In the genomic region with DNA sequence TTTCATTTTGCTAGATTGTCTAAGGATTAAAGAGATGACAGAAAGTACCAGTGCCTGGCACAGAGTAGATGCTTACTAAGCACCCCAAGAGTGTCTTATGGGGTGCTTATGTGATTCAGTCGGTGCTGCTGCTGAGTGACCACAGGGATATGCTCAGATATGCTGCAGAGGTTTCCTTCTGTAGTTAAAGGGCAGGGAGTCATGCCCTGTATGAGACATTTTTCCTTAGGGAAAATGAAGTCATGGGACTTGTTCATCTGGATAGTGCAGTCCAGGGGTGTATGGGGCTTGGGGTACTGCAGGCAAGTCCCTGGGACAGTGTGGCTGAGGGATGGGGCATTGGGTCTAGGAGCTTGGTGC, we compare ENCODE assay signal across 18 cellular contexts. TPM values are rescaled to one million over a fixed set of nuclear protein-coding genes. Genes with fewer than 3 reads are reported as not detected.
DNase-seq lines count a peak whose midpoint lies in the region; ATAC-seq lines count a peak whose summit lies in the region.
"Had no signal": no experiment of that assay in that cellular context is flagged by ENCODE, and none has a peak within 500 bp of the region (broad histone marks: within the 10 kb centered on the region; RNA-seq: fewer than 3 reads in every experiment).

No MANE protein-coding gene starts in this region.

- no peaks in the 10 kb centered on the region for H3K9me3 Mint-ChIP-seq in activated T-helper 1 cell treated with anti-CD3 and anti-CD28 coated beads, Interleukin-12 subunit alpha, Interleukin-12 subunit beta, Interleukin-2, Interleukin-4 antibody, amounts not matched to agents 30 ng/mL and 10 ng/mL and 1 ng/mL, durations not matched to agents 14 hours and 24 hours and 36 hours

- H3K9me3 ChIP-seq in mesenchymal stem cell (ENCODE audit: control insufficient read depth, low read length), result no peaks in the 10 kb centered on the region
- H3K9me3 ChIP-seq: body of pancreas, lower lobe of right lung, right lobe of liver, tibial artery had no signal

- peak overlapping the region; percentile 49 to 66 for H3K4ac ChIP-seq in mesenchymal stem cell (ENCODE audit: low read depth in 1 of 2, low read length in 2 of 2)

- peak overlapping the region; percentile 30 for H2AK5ac ChIP-seq in mesenchymal stem cell (ENCODE audit: low read length, severe bottlenecking)

- peaks cover 5% of the 10 kb centered on the region for H3K36me3 Mint-ChIP-seq in activated T-helper 1 cell treated with anti-CD3 and anti-CD28 coated beads, Interleukin-12 subunit alpha, Interleukin-12 subunit beta, Interleukin-2, Interleukin-4 antibody, amounts not matched to agents 30 ng/mL and 10 ng/mL and 1 ng/mL, durations not matched to agents 14 hours and 24 hours and 36 hours (ENCODE audit: low read depth)
- H3K36me3 Mint-ChIP-seq: WTC11 had no signal

- H3K23ac ChIP-seq in mesenchymal stem cell (ENCODE audit: low read length in 2 of 2), result no peak overlapping the region

- H2BK12ac ChIP-seq in mesenchymal stem cell (ENCODE audit: low read length in 2 of 2), result peak overlapping the region; percentile 64 to 70

- H3K9ac ChIP-seq in mesenchymal stem cell (ENCODE audit: low read length), result peak overlapping the region; percentile 19

- peak overlapping the region in 1 of 2 experiments; percentile 82 for H3K18ac ChIP-seq in mesenchymal stem cell (ENCODE audit: low read depth in 1 of 2, low read length in 2 of 2)

- 31% methylated on average over 1 of the region's 1 CpG for WGBS in mesenchymal stem cell

- H2AFZ ChIP-seq in mesenchymal stem cell (ENCODE audit: low read depth, low read length), result no peak overlapping the region

- H3K27ac ChIP-seq in mesenchymal stem cell (ENCODE audit: low read length, poor library complexity, severe bottlenecking), result no peak overlapping the region
- H3K27ac ChIP-seq: body of pancreas, lower lobe of right lung, right lobe of liver, tibial artery had no signal

- intact Hi-C loops in activated T-helper 1 cell treated with anti-CD3 and anti-CD28 coated beads, Interleukin-12 subunit alpha, Interleukin-12 subunit beta, Interleukin-2, Interleukin-4 antibody, amounts not matched to agents 30 ng/mL and 10 ng/mL and 1 ng/mL, durations not matched to agents 14 hours and 24 hours and 36 hours (cut with micrococcal nuclease), result no loop called here

- ATAC-seq in HG02763 (IDR thresholded peaks at IDR 0.05; ENCODE audit: unreplicated experiment), result no peak
- ATAC-seq: WTC11 had no signal

- H3K14ac ChIP-seq in mesenchymal stem cell (ENCODE audit: low read length in 2 of 2), result no peak overlapping the region

- peak overlapping the region; percentile 29 for H2BK120ac ChIP-seq in mesenchymal stem cell (ENCODE audit: low read depth, low read length)

- no peak overlapping the region for H3K4me3 Mint-ChIP-seq in activated T-helper 1 cell treated with anti-CD3 and anti-CD28 coated beads, Interleukin-12 subunit alpha, Interleukin-12 subunit beta, Interleukin-2, Interleukin-4 antibody, amounts not matched to agents 30 ng/mL and 10 ng/mL and 1 ng/mL, durations not matched to agents 14 hours and 24 hours and 36 hours
- H3K4me3 Mint-ChIP-seq: B cell, WTC11 had no signal

- H2BK15ac ChIP-seq in mesenchymal stem cell (ENCODE audit: low read depth, poor library complexity, severe bottlenecking), result peak overlapping the region; percentile 60

- H3K27me3 Mint-ChIP-seq in activated T-helper 1 cell treated with anti-CD3 and anti-CD28 coated beads, Interleukin-12 subunit alpha, Interleukin-12 subunit beta, Interleukin-2, Interleukin-4 antibody, amounts not matched to agents 30 ng/mL and 10 ng/mL and 1 ng/mL, durations not matched to agents 14 hours and 24 hours and 36 hours (ENCODE audit: insufficient read depth), result peaks cover 19% of the 10 kb centered on the region
- H3K27me3 Mint-ChIP-seq: B cell had no signal

- H3K36me3 ChIP-seq in mesenchymal stem cell (ENCODE audit: control insufficient read depth in 1 of 2, insufficient read depth in 2 of 2, low read depth in 1 of 2, low read length in 2 of 2), result no peaks in the 10 kb centered on the region
- H3K36me3 ChIP-seq: lower lobe of right lung, right lobe of liver, tibial artery had no signal

- H3K4me1 ChIP-seq in mesenchymal stem cell (ENCODE audit: control insufficient read depth, insufficient read depth, low read depth, low read length), result peaks cover 24% of the 10 kb centered on the region

- no peak overlapping the region for H2BK5ac ChIP-seq in mesenchymal stem cell (ENCODE audit: low read depth, low read length, poor library complexity, severe bottlenecking)

- H3K79me1 ChIP-seq in mesenchymal stem cell (replicated peaks; ENCODE audit: low read length, poor library complexity, severe bottlenecking), result no peaks in the 10 kb centered on the region

- H4K8ac ChIP-seq in mesenchymal stem cell (ENCODE audit: low read length), result peak overlapping the region; percentile 20

- no peak overlapping the region for H3K4me2 ChIP-seq in mesenchymal stem cell (ENCODE audit: low read length, poor library complexity, severe bottlenecking)

- H3K27ac Mint-ChIP-seq in activated T-helper 1 cell treated with anti-CD3 and anti-CD28 coated beads, Interleukin-12 subunit alpha, Interleukin-12 subunit beta, Interleukin-2, Interleukin-4 antibody, amounts not matched to agents 30 ng/mL and 10 ng/mL and 1 ng/mL, durations not matched to agents 14 hours and 24 hours and 36 hours, result peak overlapping the region; percentile 33
- H3K27ac Mint-ChIP-seq: B cell, WTC11 had no signal

- peak overlapping the region; percentile 21 for H4K91ac ChIP-seq in mesenchymal stem cell (ENCODE audit: low read length)

- DNase-seq in AG20443 (ENCODE audit: low spot score) (peak; percentile 45), LHCN-M2 (ENCODE audit: low read depth) (peak; percentile 81), mesenchymal stem cell (no peak), C1 segment of cervical spinal cord (lab: John Stamatoyannopoulos, UW) (no peak), pons (ENCODE audit: low spot score) (no peak), NCI-H524 treated with DMSO at 0.1 percent for 48 hours (lab: John Stamatoyannopoulos, UW) (no peak)
- DNase-seq in activated T-helper 1 cell treated with anti-CD3 and anti-CD28 coated beads, Interleukin-12 subunit alpha, Interleukin-12 subunit beta, Interleukin-2, Interleukin-4 antibody, amounts not matched to agents 30 ng/mL and 10 ng/mL and 1 ng/mL, durations not matched to agents 14 hours and 24 hours and 36 hours (ENCODE audit: low spot score), result no peak
- DNase-seq: activated naive CD4-positive, alpha-beta T cell; DMS53; effector CD4-positive, alpha-beta T cell; stimulated activated CD4-positive, alpha-beta T cell treated with anti-CD3 and anti-CD28 coated beads, Interleukin-4, amount 100 ng/mL, for 24 hours had no signal

- peaks cover 0 to 14% of the 10 kb centered on the region in 2 experiments for H3K27me3 ChIP-seq in mesenchymal stem cell (ENCODE audit: control insufficient read depth in 1 of 2, insufficient read depth in 1 of 2, low read length in 2 of 2)
- H3K27me3 ChIP-seq: body of pancreas, right lobe of liver had no signal

- H3K4me1 Mint-ChIP-seq in activated T-helper 1 cell treated with anti-CD3 and anti-CD28 coated beads, Interleukin-12 subunit alpha, Interleukin-12 subunit beta, Interleukin-2, Interleukin-4 antibody, amounts not matched to agents 30 ng/mL and 10 ng/mL and 1 ng/mL, durations not matched to agents 14 hours and 24 hours and 36 hours (ENCODE audit: low read depth), result peaks cover 63% of the 10 kb centered on the region

- peak overlapping the region in 1 of 2 experiments; percentile 29 for H3K4me3 ChIP-seq in mesenchymal stem cell (ENCODE audit: insufficient read depth in 1 of 2, low read depth in 1 of 2, low read length in 2 of 2)
- H3K4me3 ChIP-seq: body of pancreas, lower lobe of right lung, right lobe of liver, tibial artery had no signal

RNA-seq across cellular contexts. Expression of a gene that starts 25.1 kb away (rescaled TPM):
- total RNA-seq in LHCN-M2 (2014; rRNA removed), result 1.6 and 2.2 TPM in 2 replicates
- 3.8 TPM for polyA plus RNA-seq in LHCN-M2 (2012)
- 4.0 and 4.8 TPM in 2 replicates for total RNA-seq in activated T-helper 1 cell treated with anti-CD3 and anti-CD28 coated beads, Interleukin-12 subunit alpha, Interleukin-12 subunit beta, Interleukin-2, Interleukin-4 antibody, amounts not matched to agents 30 ng/mL and 10 ng/mL and 1 ng/mL, durations not matched to agents 14 hours and 24 hours and 36 hours
- 170 TPM for polyA plus RNA-seq in mesenchymal stem cell (2013, experiment 1 of 2)
- polyA plus RNA-seq in mesenchymal stem cell (2013, experiment 2 of 2), result 164 TPM

Comparison
In these comparisons a context has a peak if more than half of its experiments do, and no peak if none do; other contexts are left out.
1. DNase-seq: peak in AG20443 (single experiment) and LHCN-M2 (single experiment); none in activated T-helper 1 cell treated with anti-CD3 and anti-CD28 coated beads, Interleukin-12 subunit alpha, Interleukin-12 subunit beta, Interleukin-2, Interleukin-4 antibody, amounts not matched to agents 30 ng/mL and 10 ng/mL and 1 ng/mL, durations not matched to agents 14 hours and 24 hours and 36 hours (single experiment), mesenchymal stem cell (single experiment), C1 segment of cervical spinal cord (0 of 14), pons (single experiment) and NCI-H524 treated with DMSO at 0.1 percent for 48 hours (single experiment).